Comparison of ENCODE assay signal across 31 cellular contexts in the genomic region with DNA sequence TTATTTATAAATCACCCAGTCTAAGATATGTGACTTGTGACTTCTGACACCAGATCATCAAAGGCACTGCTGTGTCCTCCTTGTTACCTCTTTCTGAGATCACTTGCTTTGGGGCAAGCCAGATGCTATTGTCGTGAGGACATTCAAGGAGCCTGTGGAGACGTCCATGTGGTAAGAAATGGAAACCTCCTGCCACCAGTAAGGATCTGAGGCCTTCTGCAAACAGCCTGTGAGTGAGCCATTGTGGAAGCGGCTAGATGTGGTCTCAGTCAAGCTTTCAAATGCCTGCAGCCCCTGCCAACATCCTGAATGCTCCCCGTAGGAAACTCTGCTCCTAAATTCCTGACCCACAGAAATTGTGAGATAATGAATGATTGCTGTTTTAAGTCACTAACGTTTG.
"Had no signal": no experiment of that assay in that cellular context is flagged by ENCODE, and none has a peak within 500 bp of the region (broad histone marks: within the 10 kb centered on the region; RNA-seq: fewer than 3 reads in every experiment).

No MANE protein-coding gene starts in this region.

- H3K4me1 ChIP-seq: lower lobe of right lung, vagina had no signal

- H3K36me3 ChIP-seq: heart right ventricle, left lung, lower lobe of right lung, pancreas, sigmoid colon, upper lobe of left lung, vagina, WERI-Rb-1 had no signal

- H3K4me3 Mint-ChIP-seq: activated CD8-positive, alpha-beta memory T cell treated with anti-CD3 and anti-CD28 coated beads, Interleukin-2, amount 10 ng/mL, durations not matched to agents 7 days and 5 days; activated CD8-positive, alpha-beta T cell treated with anti-CD3 and anti-CD28 coated beads, Interleukin-2, amount 10 ng/mL, durations not matched to agents 7 days and 5 days; activated naive CD8-positive, alpha-beta T cell; activated T-cell treated with anti-CD3 and anti-CD28 coated beads, Interleukin-2, amount 50 U/mL, for 72 hours; nephron; stimulated activated memory B cell treated with anti-CD40 and anti-IgM and Interleukin-4, amounts not matched to agents 10 μg/mL and 1 μg/mL and 100 μg/mL, for 72 hours; stimulated activated naive CD8-positive, alpha-beta T cell treated with anti-CD3 and anti-CD28 coated beads, Interleukin-15, amount 100 ng/mL, for 72 hours; T-helper 1 cell treated with Interleukin-12 subunit alpha and Interleukin-12 subunit beta and Interleukin-4 antibody, amounts not matched to agents 30 μg/mL and 1 μg/mL, for 36 hours had no signal

- H3K4me3 ChIP-seq: heart right ventricle, left lung, lower lobe of right lung, pancreas, psoas muscle, sigmoid colon, upper lobe of left lung, vagina had no signal

- DNase-seq: activated CD4-positive, alpha-beta T cell treated with anti-CD3 and anti-CD28 coated beads for 1 hour; activated CD8-positive, alpha-beta memory T cell treated with anti-CD3 and anti-CD28 coated beads, Interleukin-2, amount 10 ng/mL, durations not matched to agents 7 days and 5 days; activated CD8-positive, alpha-beta T cell treated with anti-CD3 and anti-CD28 coated beads, Interleukin-2, amount 10 ng/mL, durations not matched to agents 7 days and 5 days; activated effector memory CD4-positive, alpha-beta T cell treated with Interleukin-2 at 50 U/mL for 16 hours; activated naive CD4-positive, alpha-beta T cell treated with Interleukin-2 at 50 U/mL for 16 hours; activated T-cell treated with anti-CD3 and anti-CD28 coated beads for 4 hours; activated T-cell treated with anti-CD3 and anti-CD28 coated beads, Interleukin-2, amount 50 U/mL, for 72 hours; anterior cingulate cortex; caudate nucleus; foreskin fibroblast; heart right ventricle; left lung; lower lobe of right lung; pancreas; psoas muscle; sigmoid colon; small intestine; stimulated activated CD4-positive, alpha-beta T cell treated with anti-CD3 and anti-CD28 coated beads, Interleukin-4, amount 100 ng/mL, for 24 hours; stimulated activated CD8-positive, alpha-beta memory T cell treated with anti-CD3 and anti-CD28 coated beads, Interleukin-4, amount 100 ng/mL, for 48 hours; stimulated activated naive CD8-positive, alpha-beta T cell treated with anti-CD3 and anti-CD28 coated beads, Interleukin-15, amount 100 ng/mL, for 72 hours; substantia nigra; SW 1271; T-helper 9 cell; upper lobe of left lung; WERI-Rb-1 had no signal

- H3K27me3 Mint-ChIP-seq: activated naive CD8-positive, alpha-beta T cell; stimulated activated memory B cell treated with anti-CD40 and anti-IgM and Interleukin-4, amounts not matched to agents 10 μg/mL and 1 μg/mL and 100 μg/mL, for 72 hours; stimulated activated naive CD8-positive, alpha-beta T cell treated with anti-CD3 and anti-CD28 coated beads, Interleukin-15, amount 100 ng/mL, for 72 hours had no signal

- H3K36me3 Mint-ChIP-seq: activated naive CD8-positive, alpha-beta T cell; stimulated activated memory B cell treated with anti-CD40 and anti-IgM and Interleukin-4, amounts not matched to agents 10 μg/mL and 1 μg/mL and 100 μg/mL, for 72 hours had no signal

- H3K9me3 Mint-ChIP-seq: nephron; stimulated activated naive CD8-positive, alpha-beta T cell treated with anti-CD3 and anti-CD28 coated beads, Interleukin-15, amount 100 ng/mL, for 72 hours; T-helper 1 cell treated with Interleukin-12 subunit alpha and Interleukin-12 subunit beta and Interleukin-4 antibody, amounts not matched to agents 30 μg/mL and 1 μg/mL, for 36 hours had no signal

- ATAC-seq: activated CD8-positive, alpha-beta memory T cell treated with anti-CD3 and anti-CD28 coated beads, Interleukin-2, amount 10 ng/mL, durations not matched to agents 7 days and 5 days; activated CD8-positive, alpha-beta T cell treated with anti-CD3 and anti-CD28 coated beads, Interleukin-2, amount 10 ng/mL, durations not matched to agents 7 days and 5 days; activated T-cell treated with anti-CD3 and anti-CD28 coated beads, Interleukin-2, amount 50 U/mL, for 72 hours; esophagus mucosa; heart right ventricle; left lung; lower lobe of right lung; pancreas; psoas muscle; stimulated activated memory B cell treated with anti-CD40 and anti-IgM and Interleukin-4, amounts not matched to agents 10 μg/mL and 1 μg/mL and 100 μg/mL, for 72 hours; stimulated activated naive CD8-positive, alpha-beta T cell treated with anti-CD3 and anti-CD28 coated beads, Interleukin-15, amount 100 ng/mL, for 72 hours had no signal

- H3K27me3 ChIP-seq: heart right ventricle, left lung, pancreas, sigmoid colon, upper lobe of left lung, vagina had no signal

- H3K27ac ChIP-seq: heart right ventricle, left lung, lower lobe of right lung, pancreas, psoas muscle, sigmoid colon, upper lobe of left lung, vagina, WERI-Rb-1 had no signal

- H3K9me3 ChIP-seq: heart right ventricle, left lung, lower lobe of right lung, pancreas, psoas muscle, sigmoid colon, upper lobe of left lung, vagina had no signal

- H3K27ac Mint-ChIP-seq: activated CD8-positive, alpha-beta memory T cell treated with anti-CD3 and anti-CD28 coated beads, Interleukin-2, amount 10 ng/mL, durations not matched to agents 7 days and 5 days; activated CD8-positive, alpha-beta T cell treated with anti-CD3 and anti-CD28 coated beads, Interleukin-2, amount 10 ng/mL, durations not matched to agents 7 days and 5 days; activated naive CD8-positive, alpha-beta T cell; activated T-cell treated with anti-CD3 and anti-CD28 coated beads, Interleukin-2, amount 50 U/mL, for 72 hours; nephron; stimulated activated memory B cell treated with anti-CD40 and anti-IgM and Interleukin-4, amounts not matched to agents 10 μg/mL and 1 μg/mL and 100 μg/mL, for 72 hours; stimulated activated naive CD8-positive, alpha-beta T cell treated with anti-CD3 and anti-CD28 coated beads, Interleukin-15, amount 100 ng/mL, for 72 hours; T-helper 1 cell treated with Interleukin-12 subunit alpha and Interleukin-12 subunit beta and Interleukin-4 antibody, amounts not matched to agents 30 μg/mL and 1 μg/mL, for 36 hours had no signal
